In the genomic region with DNA sequence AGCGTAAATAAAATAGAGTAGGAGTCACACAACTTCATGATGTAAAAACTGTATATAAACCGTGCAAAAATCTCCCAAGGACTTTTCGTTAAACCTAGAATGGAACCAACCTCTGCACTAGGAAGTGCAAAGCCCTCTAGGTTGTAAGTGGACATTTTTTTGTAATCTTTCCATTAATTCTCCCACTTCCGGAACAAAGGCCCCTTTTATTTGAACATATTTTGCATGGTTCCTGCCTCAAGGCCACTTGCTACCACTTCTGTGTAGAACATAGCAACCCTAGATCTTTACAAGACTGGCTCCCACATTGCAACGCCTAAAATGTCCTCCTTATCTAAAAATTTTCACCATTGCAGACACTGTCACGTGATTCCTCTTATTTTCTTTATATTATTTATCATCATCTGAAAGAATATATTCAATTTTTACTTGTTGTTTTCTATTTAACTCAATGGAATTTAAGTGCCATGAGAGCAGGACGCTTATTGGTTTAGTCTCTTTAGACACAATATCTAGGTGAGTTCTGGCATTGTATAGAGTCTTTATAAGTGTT, we compare ENCODE assay signal across 8 cellular contexts.
"Had no signal": no experiment of that assay in that cellular context is flagged by ENCODE, and none has a peak within 500 bp of the region (broad histone marks: within the 10 kb centered on the region; RNA-seq: fewer than 3 reads in every experiment).

No MANE protein-coding gene starts in this region.

- H3K9me3 ChIP-seq: HAP-1 had no signal

- H3K9ac ChIP-seq: GM23248 had no signal

- H3K27ac ChIP-seq: GM23248 had no signal

- H3K4me1 ChIP-seq: HAP-1 had no signal

- FAIRE-seq: HTR-8/SVneo had no signal

- H3K36me3 ChIP-seq: HAP-1 had no signal

- H2AFZ ChIP-seq: GM23248 had no signal

- DNase-seq: GM23248, GOT3, H7, HFFc6, KG1 had no signal

- ATAC-seq: HCT116 had no signal

- H3K4me3 ChIP-seq: GM23248, HAP-1 had no signal
